In the genomic region with DNA sequence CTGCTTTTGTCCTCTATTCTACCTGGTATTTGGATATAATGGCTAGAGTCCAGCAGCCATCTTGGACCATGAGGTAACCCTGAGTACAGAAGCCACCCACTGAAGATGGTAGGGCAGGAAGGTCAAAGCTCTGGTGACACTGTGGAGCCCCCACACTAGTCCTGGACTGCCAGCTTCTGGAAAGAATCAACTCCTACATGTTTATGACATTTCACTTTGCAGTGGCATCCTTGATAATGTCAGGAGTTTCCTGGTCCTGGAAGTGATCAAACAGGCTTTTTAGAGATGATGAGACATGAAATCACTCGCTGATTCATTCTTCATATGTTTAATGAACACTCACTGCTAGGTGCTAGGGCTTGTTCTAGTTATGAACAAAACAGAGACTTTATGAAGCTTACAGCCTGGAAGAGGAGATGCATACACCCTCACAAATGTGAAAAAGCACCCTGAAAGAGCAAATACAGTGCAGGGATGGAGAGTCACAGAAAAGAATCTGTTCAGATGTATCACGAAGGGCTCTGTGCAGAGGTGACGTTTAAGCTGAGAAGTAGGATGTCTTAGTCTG, we compare ENCODE assay signal across 18 cellular contexts. TPM values are rescaled to one million over a fixed set of nuclear protein-coding genes. Genes with fewer than 3 reads are reported as not detected.
DNase-seq lines count a peak whose midpoint lies in the region; ATAC-seq and TF ChIP-seq lines count a peak whose summit lies in the region.
"Had no signal": no experiment of that assay in that cellular context is flagged by ENCODE, and none has a peak within 500 bp of the region (broad histone marks: within the 10 kb centered on the region; RNA-seq: fewer than 3 reads in every experiment).

No MANE protein-coding gene starts in this region.

- H3K4me1 ChIP-seq in foreskin keratinocyte (peaks cover 10% of the 10 kb centered on the region), right cardiac atrium (ENCODE audit: control insufficient read depth, insufficient read depth, low read length) (no peaks in the 10 kb centered on the region)
- H3K4me1 ChIP-seq: ascending aorta, left ventricle myocardium inferior, right atrium auricular region had no signal

- peak overlapping the region; percentile 48 for H3K9ac ChIP-seq in SK-N-MC (ENCODE audit: insufficient read length)

- peaks cover 46% of the 10 kb centered on the region for H3K4me1 Mint-ChIP-seq in activated T-cell treated with anti-CD3 and anti-CD28 coated beads, Interleukin-2, amount 50 U/mL, for 24 hours (ENCODE audit: low read depth)
- peaks cover 43% of the 10 kb centered on the region for H3K4me1 Mint-ChIP-seq in stimulated activated effector memory CD8-positive, alpha-beta T cell treated with anti-CD3 and anti-CD28 coated beads, Interleukin-12 subunit alpha, Interleukin-12 subunit beta, amount 100 ng/mL, for 72 hours

- H3K4me3 ChIP-seq in SK-N-MC (no peak overlapping the region), right cardiac atrium (ENCODE audit: low read length) (no peak overlapping the region)
- H3K4me3 ChIP-seq: ascending aorta, left ventricle myocardium inferior, right atrium auricular region had no signal

- H3K27me3 ChIP-seq in foreskin keratinocyte: no peaks in the 10 kb centered on the region
- H3K27me3 ChIP-seq in right cardiac atrium (ENCODE audit: control insufficient read depth, insufficient read depth): no peaks in the 10 kb centered on the region
- H3K27me3 ChIP-seq: ascending aorta, right atrium auricular region had no signal

- no peaks in the 10 kb centered on the region for H3K27me3 Mint-ChIP-seq in activated T-cell treated with anti-CD3 and anti-CD28 coated beads, Interleukin-2, amount 50 U/mL, for 24 hours

- no peak overlapping the region for H3K4me3 Mint-ChIP-seq in activated T-cell treated with anti-CD3 and anti-CD28 coated beads, Interleukin-2, amount 50 U/mL, for 24 hours
- no peak overlapping the region for H3K4me3 Mint-ChIP-seq in stimulated activated effector memory CD8-positive, alpha-beta T cell treated with anti-CD3 and anti-CD28 coated beads, Interleukin-12 subunit alpha, Interleukin-12 subunit beta, amount 100 ng/mL, for 72 hours
- H3K4me3 Mint-ChIP-seq: natural killer cell treated with Interleukin-12 subunit alpha and Interleukin-12 subunit beta and Interleukin-15 and Interleukin-18, amount 100 ng/mL, for 72 hours had no signal

- ATAC-seq in foreskin keratinocyte (peak; percentile 95), right cardiac atrium (no peak), GM18520 (IDR thresholded peaks at IDR 0.05; ENCODE audit: unreplicated experiment) (no peak)
- ATAC-seq in stimulated activated effector memory CD8-positive, alpha-beta T cell treated with anti-CD3 and anti-CD28 coated beads, Interleukin-12 subunit alpha, Interleukin-12 subunit beta, amount 100 ng/mL, for 72 hours: peak; percentile 82

- H3K27ac Mint-ChIP-seq in activated T-cell treated with anti-CD3 and anti-CD28 coated beads, Interleukin-2, amount 50 U/mL, for 24 hours: peak overlapping the region; percentile 63
- H3K27ac Mint-ChIP-seq in stimulated activated effector memory CD8-positive, alpha-beta T cell treated with anti-CD3 and anti-CD28 coated beads, Interleukin-12 subunit alpha, Interleukin-12 subunit beta, amount 100 ng/mL, for 72 hours: peak overlapping the region; percentile 73
- H3K27ac Mint-ChIP-seq: natural killer cell treated with Interleukin-12 subunit alpha and Interleukin-12 subunit beta and Interleukin-15 and Interleukin-18, amount 100 ng/mL, for 72 hours had no signal

- no peak for DNase-seq in activated T-cell treated with anti-CD3 and anti-CD28 coated beads, Interleukin-2, amount 50 U/mL, for 24 hours
- no peak for DNase-seq in activated T-cell treated with anti-CD3 and anti-CD28 coated beads for 4 hours
- no peak for DNase-seq in SK-N-MC (ENCODE audit: low read depth, low spot score)
- DNase-seq in foreskin keratinocyte: peak; percentile 95 to 97
- peak in 1 of 2 donors; percentile 63 for DNase-seq in stimulated activated effector memory CD8-positive, alpha-beta T cell treated with anti-CD3 and anti-CD28 coated beads, Interleukin-12 subunit alpha, Interleukin-12 subunit beta, amount 100 ng/mL, for 72 hours (ENCODE audit: low spot score in 2 of 2)
- DNase-seq in right cardiac atrium: no peak
- DNase-seq in GM19238 (ENCODE audit: insufficient read length, low spot score): no peak
- DNase-seq: cortex of kidney; hippocampal formation; left ventricle myocardium inferior; NCI-H1417; NCI-H2227 treated with DMSO at 0.1 percent for 48 hours; stimulated activated naive CD4-positive, alpha-beta T cell had no signal

- intact Hi-C loops in right cardiac atrium (cut with DNase I): loop anchor here in 1 of 4 donors (10.0 kb wide), 1 partner anchor 378 kb away; the partner anchor contains the start of gene POP5

- H3K36me3 ChIP-seq in SK-N-MC (ENCODE audit: insufficient read depth, low read length): no peaks in the 10 kb centered on the region
- H3K36me3 ChIP-seq: ascending aorta, left ventricle myocardium inferior, right atrium auricular region had no signal

- H3K9me3 Mint-ChIP-seq in activated T-cell treated with anti-CD3 and anti-CD28 coated beads, Interleukin-2, amount 50 U/mL, for 24 hours: no peaks in the 10 kb centered on the region
- no peaks in the 10 kb centered on the region for H3K9me3 Mint-ChIP-seq in stimulated activated effector memory CD8-positive, alpha-beta T cell treated with anti-CD3 and anti-CD28 coated beads, Interleukin-12 subunit alpha, Interleukin-12 subunit beta, amount 100 ng/mL, for 72 hours
- H3K9me3 Mint-ChIP-seq: natural killer cell treated with Interleukin-12 subunit alpha and Interleukin-12 subunit beta and Interleukin-15 and Interleukin-18, amount 100 ng/mL, for 72 hours had no signal

- no peaks in the 10 kb centered on the region for H3K9me3 ChIP-seq in SK-N-MC (ENCODE audit: low read depth, low read length)
- no peaks in the 10 kb centered on the region for H3K9me3 ChIP-seq in right cardiac atrium (ENCODE audit: control insufficient read depth, low read length)
- H3K9me3 ChIP-seq: ascending aorta, left ventricle myocardium inferior, right atrium auricular region had no signal

- H3K27ac ChIP-seq in SK-N-MC (peak overlapping the region; percentile 99), foreskin keratinocyte (peak overlapping the region; percentile 46), right cardiac atrium (ENCODE audit: low read length) (no peak overlapping the region)
- H3K27ac ChIP-seq: ascending aorta, left ventricle myocardium inferior, right atrium auricular region, VCaP had no signal

- WGBS in right cardiac atrium: 83% methylated on average over 3 of the region's 3 CpGs

- H3K36me3 Mint-ChIP-seq in activated T-cell treated with anti-CD3 and anti-CD28 coated beads, Interleukin-2, amount 50 U/mL, for 24 hours (ENCODE audit: low read depth): no peaks in the 10 kb centered on the region
- peaks cover 5% of the 10 kb centered on the region for H3K36me3 Mint-ChIP-seq in stimulated activated effector memory CD8-positive, alpha-beta T cell treated with anti-CD3 and anti-CD28 coated beads, Interleukin-12 subunit alpha, Interleukin-12 subunit beta, amount 100 ng/mL, for 72 hours
- H3K36me3 Mint-ChIP-seq: natural killer cell treated with Interleukin-12 subunit alpha and Interleukin-12 subunit beta and Interleukin-15 and Interleukin-18, amount 100 ng/mL, for 72 hours had no signal

- TF ChIP-seq CTCF in foreskin keratinocyte (conservative IDR thresholded peaks at IDR 0.05): peak; percentile 67

RNA-seq across cellular contexts. Expression of gene HNF1A, which starts 15.8 kb away (rescaled TPM):
- total RNA-seq in foreskin keratinocyte (not detected in 2 replicates), right cardiac atrium (not detected)
- polyA plus RNA-seq in foreskin keratinocyte (not detected in 2 replicates), right cardiac atrium (0.05 TPM)
- total RNA-seq: ascending aorta; left ventricle myocardium inferior; natural killer cell treated with Interleukin-12 subunit alpha and Interleukin-12 subunit beta and Interleukin-15 and Interleukin-18, amount 100 ng/mL, for 72 hours; right atrium auricular region had no signal

RNA-seq across cellular contexts. Expression of gene C12orf43, which starts 53.7 kb away (rescaled TPM):
- total RNA-seq in foreskin keratinocyte: 21.3 TPM in 2 replicates
- 16.4 and 20.2 TPM in 2 replicates for polyA plus RNA-seq in foreskin keratinocyte
- total RNA-seq in right cardiac atrium: 10 to 100 TPM in 2 of 4 donors, 1 to 10 TPM in 2; 8.5 to 13.0 (median 10.3) TPM
- 7.5 TPM for polyA plus RNA-seq in right cardiac atrium

RNA-seq across cellular contexts. Expression of gene SPPL3, which starts 58.4 kb away (rescaled TPM):
- total RNA-seq in foreskin keratinocyte: 21.4 and 23.1 TPM in 2 replicates
- 27.9 and 29.8 TPM in 2 replicates for polyA plus RNA-seq in foreskin keratinocyte
- 10 to 100 TPM; 30.9 to 32.4 (median 31.7) TPM for total RNA-seq in right cardiac atrium
- 10.9 TPM for polyA plus RNA-seq in right cardiac atrium

Comparison
In these comparisons a context has a peak if more than half of its experiments do, and no peak if none do; other contexts are left out.
1. DNase-seq: peak in foreskin keratinocyte (2 of 2); none in activated T-cell treated with anti-CD3 and anti-CD28 coated beads, Interleukin-2, amount 50 U/mL, for 24 hours (single experiment), activated T-cell treated with anti-CD3 and anti-CD28 coated beads for 4 hours (single experiment), SK-N-MC (single experiment), right cardiac atrium (0 of 3) and GM19238 (single experiment).
2. ATAC-seq: peak in foreskin keratinocyte (single experiment) and stimulated activated effector memory CD8-positive, alpha-beta T cell treated with anti-CD3 and anti-CD28 coated beads, Interleukin-12 subunit alpha, Interleukin-12 subunit beta, amount 100 ng/mL, for 72 hours (single experiment); none in right cardiac atrium (0 of 2) and GM18520 (single experiment).